In the genomic region with DNA sequence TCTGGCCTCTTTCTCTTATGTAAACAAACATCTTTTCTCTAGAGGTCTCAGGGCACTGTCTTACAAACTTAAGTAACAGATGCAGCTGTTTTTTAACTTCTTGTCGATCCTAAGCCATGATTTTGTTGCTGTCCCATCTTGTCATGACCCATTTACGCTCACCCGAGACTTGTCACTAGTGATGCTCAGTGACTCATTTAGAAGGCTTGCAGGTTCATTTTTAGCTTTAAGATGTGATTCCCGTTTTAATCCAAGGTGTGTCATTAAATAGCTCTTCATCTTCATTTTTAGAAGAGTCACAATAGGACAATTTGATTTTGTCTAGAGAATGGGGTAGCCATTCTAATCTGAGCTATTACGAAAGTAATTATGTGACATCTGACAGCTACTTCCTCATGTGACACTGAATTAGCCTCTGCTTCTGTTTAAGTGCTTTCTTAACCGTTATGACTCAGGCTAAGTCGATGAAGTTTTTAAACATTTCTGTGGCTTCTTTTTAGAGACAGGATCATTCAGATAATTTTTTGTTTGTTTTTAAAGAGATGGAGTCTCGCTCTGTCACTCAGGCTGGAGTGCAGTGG, we compare ENCODE assay signal across 8 cellular contexts. TPM values are rescaled to one million over a fixed set of nuclear protein-coding genes. Genes with fewer than 3 reads are reported as not detected.
DNase-seq lines count a peak whose midpoint lies in the region; ATAC-seq and TF ChIP-seq lines count a peak whose summit lies in the region.

No MANE protein-coding gene starts in this region.

- H3K4me2 ChIP-seq in OCI-LY1 (ENCODE audit: low read length) = peak overlapping the region; percentile 46

- ATAC-seq in GM21723 (IDR thresholded peaks at IDR 0.05; ENCODE audit: unreplicated experiment) = peak; percentile 84

- H3K4me1 ChIP-seq in OCI-LY1 (ENCODE audit: insufficient read depth, low read length, severe bottlenecking) = peaks cover 10% of the 10 kb centered on the region
- no peaks in the 10 kb centered on the region for H3K4me1 ChIP-seq in sigmoid colon

- WGBS in sigmoid colon, 2 donors = 55 to 64% methylated on average over 8 of the region's 8 CpGs

- H2AFZ ChIP-seq in OCI-LY1 (ENCODE audit: low read length) = no peak overlapping the region

- H3K79me2 ChIP-seq in OCI-LY1 (ENCODE audit: insufficient read depth, low read length) = no peaks in the 10 kb centered on the region

- intact Hi-C loops in sigmoid colon (cut with DNase I) = no loop called here

- no peak for TF ChIP-seq CTCF in OCI-LY1 (IDR thresholded peaks at IDR 0.05; ENCODE audit: low read length)
- no peak for TF ChIP-seq CTCF in sigmoid colon (IDR thresholded peaks at IDR 0.05)

- H3K27me3 ChIP-seq in OCI-LY1 (ENCODE audit: insufficient read depth, low read length) = 0 out of 2 replicates have a peak, but pooled peaks cover 9% of the 10 kb centered on the region
- no peaks in the 10 kb centered on the region for H3K27me3 ChIP-seq in sigmoid colon

- no peaks in the 10 kb centered on the region for H3K9me3 ChIP-seq in OCI-LY1 (ENCODE audit: low read length)
- H3K9me3 ChIP-seq in sigmoid colon = no peaks in the 10 kb centered on the region

- TF ChIP-seq POLR2A in sigmoid colon (IDR thresholded peaks at IDR 0.05) = no peak

- peak overlapping the region; percentile 24 for H3K4me3 ChIP-seq in OCI-LY1 (ENCODE audit: low read depth, low read length, poor library complexity, severe bottlenecking)
- no peak overlapping the region for H3K4me3 ChIP-seq in sigmoid colon

- no peak for TF ChIP-seq EP300 in sigmoid colon (IDR thresholded peaks at IDR 0.05)

- H3K9ac ChIP-seq in OCI-LY1 (ENCODE audit: low read length) = no peak overlapping the region

- peak; percentile 69 for DNase-seq in EL
- DNase-seq in hepatic stellate cell (ENCODE audit: low spot score) = peak; percentile 77
- no peak for DNase-seq in T1000 (lab: John Stamatoyannopoulos, UW)
- DNase-seq in sigmoid colon = no peak
- DNase-seq in COLO668 (lab: John Stamatoyannopoulos, UW; ENCODE audit: unreplicated experiment) = no peak
- no peak for DNase-seq in T-helper 9 cell

- H4K20me1 ChIP-seq in OCI-LY1 (ENCODE audit: insufficient read depth, low read length) = no peaks in the 10 kb centered on the region

- H3F3A ChIP-seq in OCI-LY1 (ENCODE audit: insufficient read depth, low read length) = no peaks in the 10 kb centered on the region

- no peaks in the 10 kb centered on the region for H3K9me2 ChIP-seq in OCI-LY1 (ENCODE audit: low read depth, low read length)

- no peaks in the 10 kb centered on the region for H3K36me3 ChIP-seq in OCI-LY1 (ENCODE audit: insufficient read depth, low read length)
- H3K36me3 ChIP-seq in sigmoid colon = peaks cover 4 to 38% (median 8%) of the 10 kb centered on the region in 4 donors

- H3K27ac ChIP-seq in OCI-LY1 (ENCODE audit: low read depth, low read length, poor library complexity, severe bottlenecking) (no peak overlapping the region), sigmoid colon (no peak overlapping the region)

RNA-seq across cellular contexts. Expression of gene SPDYE5, which starts 42.7 kb away (rescaled TPM):
- total RNA-seq in sigmoid colon = not detected
- under 1 TPM in 1 of 3 donors, not detected in 2; 0.03 TPM for polyA plus RNA-seq in sigmoid colon

RNA-seq across cellular contexts. Expression of gene POM121C, which starts 48.7 kb away (rescaled TPM):
- 10 to 100 TPM; 12.2 to 30.5 (median 15.8) TPM for total RNA-seq in sigmoid colon
- 10 to 100 TPM in 1 of 3 donors, 1 to 10 TPM in 2; 6.0 to 22.9 (median 6.9) TPM for polyA plus RNA-seq in sigmoid colon

Comparison
In these comparisons a context has a peak if more than half of its experiments do, and no peak if none do; other contexts are left out.
1. DNase-seq: peak in EL (single experiment) and hepatic stellate cell (single experiment); none in T1000 (single experiment), sigmoid colon (single experiment), COLO668 (single experiment) and T-helper 9 cell (single experiment).